In the genomic region with DNA sequence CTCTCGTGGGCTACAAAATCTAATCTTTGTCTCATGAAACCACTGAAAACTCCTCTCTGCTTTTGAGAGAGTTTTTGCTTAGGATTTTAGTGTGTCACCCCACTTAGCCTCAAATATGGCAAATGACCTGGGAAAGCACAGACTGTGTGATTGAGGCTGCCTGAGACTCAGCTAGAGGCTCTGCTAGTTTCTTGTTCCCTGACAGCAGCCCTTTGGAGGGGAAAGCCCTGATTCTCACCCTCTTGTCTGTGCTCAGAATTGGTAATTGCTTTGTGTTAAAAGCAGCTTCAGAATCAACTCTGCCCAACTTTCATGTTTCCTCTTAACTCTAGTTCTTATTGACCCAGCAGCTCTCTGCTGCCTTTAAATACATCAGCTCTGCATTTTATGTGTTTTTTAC, we compare ENCODE assay signal across 1 cellular context.
TF ChIP-seq lines count a peak whose summit lies in the region.

No MANE protein-coding gene starts in this region.

TF ChIP-seq in GM12878, 131 proteins besides CTCF, POLR2A, EP300 and RAD21 (continued from another document):
- TF ChIP-seq, protein P1, sequence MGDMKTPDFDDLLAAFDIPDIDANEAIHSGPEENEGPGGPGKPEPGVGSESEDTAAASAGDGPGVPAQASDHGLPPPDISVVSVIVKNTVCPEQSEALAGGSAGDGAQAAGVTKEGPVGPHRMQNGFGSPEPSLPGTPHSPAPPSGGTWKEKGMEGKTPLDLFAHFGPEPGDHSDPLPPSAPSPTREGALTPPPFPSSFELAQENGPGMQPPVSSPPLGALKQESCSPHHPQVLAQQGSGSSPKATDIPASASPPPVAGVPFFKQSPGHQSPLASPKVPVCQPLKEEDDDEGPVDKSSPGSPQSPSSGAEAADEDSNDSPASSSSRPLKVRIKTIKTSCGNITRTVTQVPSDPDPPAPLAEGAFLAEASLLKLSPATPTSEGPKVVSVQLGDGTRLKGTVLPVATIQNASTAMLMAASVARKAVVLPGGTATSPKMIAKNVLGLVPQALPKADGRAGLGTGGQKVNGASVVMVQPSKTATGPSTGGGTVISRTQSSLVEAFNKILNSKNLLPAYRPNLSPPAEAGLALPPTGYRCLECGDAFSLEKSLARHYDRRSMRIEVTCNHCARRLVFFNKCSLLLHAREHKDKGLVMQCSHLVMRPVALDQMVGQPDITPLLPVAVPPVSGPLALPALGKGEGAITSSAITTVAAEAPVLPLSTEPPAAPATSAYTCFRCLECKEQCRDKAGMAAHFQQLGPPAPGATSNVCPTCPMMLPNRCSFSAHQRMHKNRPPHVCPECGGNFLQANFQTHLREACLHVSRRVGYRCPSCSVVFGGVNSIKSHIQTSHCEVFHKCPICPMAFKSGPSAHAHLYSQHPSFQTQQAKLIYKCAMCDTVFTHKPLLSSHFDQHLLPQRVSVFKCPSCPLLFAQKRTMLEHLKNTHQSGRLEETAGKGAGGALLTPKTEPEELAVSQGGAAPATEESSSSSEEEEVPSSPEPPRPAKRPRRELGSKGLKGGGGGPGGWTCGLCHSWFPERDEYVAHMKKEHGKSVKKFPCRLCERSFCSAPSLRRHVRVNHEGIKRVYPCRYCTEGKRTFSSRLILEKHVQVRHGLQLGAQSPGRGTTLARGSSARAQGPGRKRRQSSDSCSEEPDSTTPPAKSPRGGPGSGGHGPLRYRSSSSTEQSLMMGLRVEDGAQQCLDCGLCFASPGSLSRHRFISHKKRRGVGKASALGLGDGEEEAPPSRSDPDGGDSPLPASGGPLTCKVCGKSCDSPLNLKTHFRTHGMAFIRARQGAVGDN (IDR thresholded peaks at IDR 0.05) = no peak
- no peak for TF ChIP-seq NR2F1 (conservative IDR thresholded peaks at IDR 0.05)
- no peak for TF ChIP-seq ATF7 (IDR thresholded peaks at IDR 0.05; ENCODE audit: low read depth)
